10 cellular contexts compared by ENCODE assay signal in the genomic region with DNA sequence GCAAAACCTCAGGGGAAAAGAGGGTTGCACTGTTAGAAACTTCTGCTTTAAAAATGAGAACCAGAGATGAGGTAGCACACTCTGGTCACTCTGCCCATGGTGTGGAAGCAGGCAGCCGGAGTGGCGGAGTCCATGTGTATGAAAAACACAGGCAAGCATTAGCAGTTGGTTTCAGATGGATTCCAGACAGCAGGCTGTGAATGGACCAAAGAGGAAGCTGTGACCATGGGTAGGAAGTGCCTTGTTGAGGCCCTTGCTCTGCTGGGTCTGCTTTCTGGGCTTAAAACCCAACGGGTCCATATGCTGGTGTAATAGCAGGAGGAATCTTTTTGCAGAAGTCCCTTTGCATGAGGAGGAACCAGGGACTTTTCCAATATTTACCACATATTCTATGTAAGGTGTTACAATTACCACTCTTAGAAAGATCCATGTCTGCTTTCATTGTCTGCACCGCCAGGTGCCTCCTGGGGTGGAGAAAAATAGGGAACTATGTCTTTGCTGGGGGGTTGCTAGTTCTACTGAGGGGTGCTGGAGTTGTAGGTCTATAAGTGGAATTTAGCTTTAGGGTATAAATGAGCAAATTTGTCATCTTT.
DNase-seq lines count a peak whose midpoint lies in the region; ATAC-seq and TF ChIP-seq lines count a peak whose summit lies in the region.
"Had no signal": no experiment of that assay in that cellular context is flagged by ENCODE, and none has a peak within 500 bp of the region (broad histone marks: within the 10 kb centered on the region; RNA-seq: fewer than 3 reads in every experiment).

No MANE protein-coding gene starts in this region.

- peaks cover 0 to 4% of the 10 kb centered on the region in 2 donors for H3K4me1 ChIP-seq in muscle layer of duodenum (ENCODE audit: control insufficient read depth in 1 of 2, insufficient read depth in 2 of 2, low read length in 2 of 2)
- peaks cover 0 to 30% (median 6%) of the 10 kb centered on the region in 4 donors for H3K4me1 ChIP-seq in esophagus muscularis mucosa

- H3K36me3 ChIP-seq in WERI-Rb-1 (peaks cover 16% of the 10 kb centered on the region), muscle layer of duodenum (ENCODE audit: control insufficient read depth in 1 of 2, insufficient read depth in 2 of 2, low read length in 2 of 2) (no peaks in the 10 kb centered on the region), esophagus muscularis mucosa (no peaks in the 10 kb centered on the region)

- H3K27me3 ChIP-seq in WERI-Rb-1 (ENCODE audit: insufficient read depth, low read depth, severe bottlenecking) (no peaks in the 10 kb centered on the region), muscle layer of duodenum (ENCODE audit: low read depth, low read length) (no peaks in the 10 kb centered on the region), esophagus muscularis mucosa (no peaks in the 10 kb centered on the region)

- no peak for TF ChIP-seq CTCF in WERI-Rb-1 (IDR thresholded peaks at IDR 0.05; ENCODE audit: low read depth, low read length)
- TF ChIP-seq CTCF in esophagus muscularis mucosa (IDR thresholded peaks at IDR 0.05) = no peak

- ATAC-seq in GM18511 (IDR thresholded peaks at IDR 0.05; ENCODE audit: unreplicated experiment) = peak; percentile 15
- ATAC-seq in HG02938 (IDR thresholded peaks at IDR 0.05; ENCODE audit: unreplicated experiment) = peak; percentile 8
- ATAC-seq in GM18505 (IDR thresholded peaks at IDR 0.05; ENCODE audit: unreplicated experiment) = no peak

- DNase-seq in WERI-Rb-1 (no peak), esophagus muscularis mucosa (ENCODE audit: extremely low spot score) (no peak), HK-2 (ENCODE audit: unreplicated experiment) (no peak)
- no peak for DNase-seq in activated effector memory CD4-positive, alpha-beta T cell treated with Interleukin-2 at 50 U/mL for 16 hours
- DNase-seq: activated CD8-positive, alpha-beta memory T cell treated with anti-CD3 and anti-CD28 coated beads, Interleukin-2, amount 50 U/mL, for 48 hours; NCI-H1048 had no signal

- TF ChIP-seq EP300 in esophagus muscularis mucosa (IDR thresholded peaks at IDR 0.05) = no peak

- WGBS in esophagus muscularis mucosa = 85% methylated on average over 4 of the region's 4 CpGs

- H3K27ac ChIP-seq in WERI-Rb-1 = peak overlapping the region; percentile 91
- peak overlapping the region; percentile 33 for H3K27ac ChIP-seq in muscle layer of duodenum (ENCODE audit: low read length)
- no peak overlapping the region for H3K27ac ChIP-seq in esophagus muscularis mucosa (replicated peaks in 1 of 4)

- intact Hi-C loops in esophagus muscularis mucosa (cut with DNase I) = no loop called here

- H3K4me3 ChIP-seq in WERI-Rb-1 (ENCODE audit: low read depth, low read length) = no peak overlapping the region
- no peak overlapping the region for H3K4me3 ChIP-seq in muscle layer of duodenum (ENCODE audit: low read depth in 1 of 2, low read length in 2 of 2)
- H3K4me3 ChIP-seq in esophagus muscularis mucosa = no peak overlapping the region

- no peaks in the 10 kb centered on the region for H3K9me3 ChIP-seq in WERI-Rb-1 (ENCODE audit: severe bottlenecking)
- H3K9me3 ChIP-seq in muscle layer of duodenum (ENCODE audit: control insufficient read depth in 1 of 2, low read length in 2 of 2) = no peaks in the 10 kb centered on the region
- no peaks in the 10 kb centered on the region for H3K9me3 ChIP-seq in esophagus muscularis mucosa

- TF ChIP-seq POLR2A in GM18505 (IDR thresholded peaks at IDR 0.05; ENCODE audit: borderline replicate concordance, extremely low read depth, insufficient read depth, insufficient read length) (no peak), esophagus muscularis mucosa (IDR thresholded peaks at IDR 0.05; ENCODE audit: low read depth) (no peak)

Comparison
In these comparisons a context has a peak if more than half of its experiments do, and no peak if none do; other contexts are left out.
1. H3K27ac ChIP-seq: peak in WERI-Rb-1 (single experiment) and muscle layer of duodenum (single experiment); none in esophagus muscularis mucosa (0 of 4).